In the genomic region with DNA sequence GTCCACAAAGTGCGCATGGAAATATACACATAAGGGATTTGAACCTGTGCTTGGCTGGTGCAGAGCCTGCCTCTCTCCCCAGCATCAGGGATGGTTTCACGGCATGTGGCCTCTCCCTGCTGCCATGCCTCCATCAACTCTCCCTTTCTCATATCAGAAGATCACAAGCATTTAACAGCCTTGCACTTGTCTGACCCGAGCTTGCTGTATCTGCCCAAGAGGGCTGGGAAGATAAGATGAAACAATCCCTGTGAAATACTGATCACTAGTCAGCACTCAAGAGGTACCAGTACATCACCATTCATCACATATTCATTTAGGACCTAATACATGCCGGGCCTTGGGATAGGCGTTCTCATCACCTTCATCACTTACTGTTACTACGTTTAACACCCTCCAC, we compare ENCODE assay signal across 12 cellular contexts.
DNase-seq lines count a peak whose midpoint lies in the region; ATAC-seq and TF ChIP-seq lines count a peak whose summit lies in the region.
"Had no signal": no experiment of that assay in that cellular context is flagged by ENCODE, and none has a peak within 500 bp of the region (broad histone marks: within the 10 kb centered on the region; RNA-seq: fewer than 3 reads in every experiment).

No MANE protein-coding gene starts in this region.

- peaks cover 90% of the 10 kb centered on the region for H3K79me2 ChIP-seq in Loucy (ENCODE audit: insufficient read depth, low read length)

- no peaks in the 10 kb centered on the region for H4K20me1 ChIP-seq in Loucy (ENCODE audit: insufficient read depth, low read length, poor library complexity, severe bottlenecking)

- no peak overlapping the region for H2AFZ ChIP-seq in Loucy (ENCODE audit: low read length)

- in situ Hi-C loops in gastrocnemius medialis (cut with MboI; ENCODE audit: low sequenced_read_pairs in 4 of 4), result no loop called here

- no peaks in the 10 kb centered on the region for H3K9me3 ChIP-seq in Loucy (ENCODE audit: insufficient read depth, low read depth, low read length)
- H3K9me3 ChIP-seq in gastrocnemius medialis, result no peaks in the 10 kb centered on the region
- no peaks in the 10 kb centered on the region for H3K9me3 ChIP-seq in A673 (ENCODE audit: low read depth, low read length, poor library complexity, severe bottlenecking)
- H3K9me3 ChIP-seq: Caco-2 had no signal

- H3K27ac ChIP-seq in gastrocnemius medialis (no peak overlapping the region), A673 (ENCODE audit: low read depth, low read length, poor library complexity, severe bottlenecking) (no peak overlapping the region)
- H3K27ac ChIP-seq: C4-2B had no signal

- H3K27me3 ChIP-seq in Loucy (ENCODE audit: insufficient read depth, low read length, poor library complexity, severe bottlenecking), result no peaks in the 10 kb centered on the region
- H3K27me3 ChIP-seq in gastrocnemius medialis, result no peaks in the 10 kb centered on the region
- no peaks in the 10 kb centered on the region for H3K27me3 ChIP-seq in A673 (replicated peaks; ENCODE audit: insufficient read depth, low read depth, low read length, poor library complexity)

- no peak overlapping the region for H3K4me3 ChIP-seq in Loucy (ENCODE audit: low read length, poor library complexity, severe bottlenecking)
- H3K4me3 ChIP-seq in gastrocnemius medialis, result no peak overlapping the region
- no peak overlapping the region for H3K4me3 ChIP-seq in A673 (ENCODE audit: low read depth, low read length, poor library complexity, severe bottlenecking)

- H3K27ac Mint-ChIP-seq in activated T-cell treated with anti-CD3 and anti-CD28 coated beads, Interleukin-2, amount 50 U/mL, for 24 hours, result peak overlapping the region; percentile 9
- H3K27ac Mint-ChIP-seq in central memory CD8-positive, alpha-beta T cell (ENCODE audit: low read depth), result peak overlapping the region; percentile 69
- H3K27ac Mint-ChIP-seq: CD4-positive, alpha-beta T cell; H9 had no signal

- no peak for DNase-seq in activated T-cell treated with anti-CD3 and anti-CD28 coated beads, Interleukin-2, amount 50 U/mL, for 24 hours
- DNase-seq in activated T-cell treated with anti-CD3 and anti-CD28 coated beads, Interleukin-2, amount 50 U/mL, for 1 hour, result no peak
- DNase-seq in SK-N-DZ (ENCODE audit: low spot score) (peak; percentile 44), gastrocnemius medialis (no peak), A673 (ENCODE audit: low spot score) (no peak)
- no peak for DNase-seq in central memory CD8-positive, alpha-beta T cell (ENCODE audit: low spot score in 2 of 2)
- DNase-seq: AML-193; Caco-2; CD4-positive, alpha-beta T cell; H9 had no signal

- no peaks in the 10 kb centered on the region for H3K9me3 Mint-ChIP-seq in activated T-cell treated with anti-CD3 and anti-CD28 coated beads, Interleukin-2, amount 50 U/mL, for 24 hours
- no peaks in the 10 kb centered on the region for H3K9me3 Mint-ChIP-seq in central memory CD8-positive, alpha-beta T cell
- H3K9me3 Mint-ChIP-seq: CD4-positive, alpha-beta T cell; H9 had no signal

- POLR2A ChIA-PET in A673 (lab: Charles Lee; ENCODE audit: low non-redundant PET), result no interaction called here

- no peak for TF ChIP-seq POLR2A in gastrocnemius medialis (IDR thresholded peaks at IDR 0.05)

- no peaks in the 10 kb centered on the region for H3K9me2 ChIP-seq in Loucy (replicated peaks; ENCODE audit: low read depth, low read length)

- H3F3A ChIP-seq in Loucy (ENCODE audit: low read depth), result no peaks in the 10 kb centered on the region

- CTCF ChIA-PET in A673 (lab: Charles Lee), result no interaction called here

- H3K4me2 ChIP-seq in Loucy (ENCODE audit: low read depth, low read length, poor library complexity, severe bottlenecking), result peak overlapping the region; percentile 25

- TF ChIP-seq CTCF in Loucy (conservative IDR thresholded peaks at IDR 0.05; ENCODE audit: low read length) (no peak), gastrocnemius medialis (IDR thresholded peaks at IDR 0.05 in 4 of 5, conservative IDR thresholded peaks at IDR 0.05 in 1 of 5) (no peak), A673 (conservative IDR thresholded peaks at IDR 0.05; ENCODE audit: low read depth, low read length) (no peak)

- H3K4me1 ChIP-seq in Loucy (ENCODE audit: insufficient read depth, low read length, poor library complexity, severe bottlenecking) (peaks cover 25% of the 10 kb centered on the region), gastrocnemius medialis (no peaks in the 10 kb centered on the region), A673 (ENCODE audit: insufficient read depth, low read length, poor library complexity, severe bottlenecking) (no peaks in the 10 kb centered on the region)

- H3K27me3 Mint-ChIP-seq in activated T-cell treated with anti-CD3 and anti-CD28 coated beads, Interleukin-2, amount 50 U/mL, for 24 hours, result no peaks in the 10 kb centered on the region
- no peaks in the 10 kb centered on the region for H3K27me3 Mint-ChIP-seq in central memory CD8-positive, alpha-beta T cell
- H3K27me3 Mint-ChIP-seq: CD4-positive, alpha-beta T cell had no signal

- no peaks in the 10 kb centered on the region for H3K36me3 ChIP-seq in Loucy (ENCODE audit: insufficient read depth, low read length)
- H3K36me3 ChIP-seq in gastrocnemius medialis, result no peaks in the 10 kb centered on the region
- no peaks in the 10 kb centered on the region for H3K36me3 ChIP-seq in A673 (ENCODE audit: insufficient read depth, low read length, poor library complexity, severe bottlenecking)

- intact Hi-C loops in gastrocnemius medialis (cut with DNase I; ENCODE audit: low total_unique reads) (no loop called here), A673 (cut with micrococcal nuclease; ENCODE audit: unreplicated experiment) (no loop called here)

- no TSS peak for BruUV-seq in A673 (replicated peaks; lab: Mats Ljungman, UMichigan)

- H3K9ac ChIP-seq in Loucy (ENCODE audit: low read depth, low read length, poor library complexity, severe bottlenecking), result no peak overlapping the region

- peaks cover 76% of the 10 kb centered on the region for H3K4me1 Mint-ChIP-seq in activated T-cell treated with anti-CD3 and anti-CD28 coated beads, Interleukin-2, amount 50 U/mL, for 24 hours (ENCODE audit: low read depth)
- peaks cover 63% of the 10 kb centered on the region for H3K4me1 Mint-ChIP-seq in central memory CD8-positive, alpha-beta T cell
- H3K4me1 Mint-ChIP-seq: H9 had no signal

- no peak overlapping the region for H3K4me3 Mint-ChIP-seq in activated T-cell treated with anti-CD3 and anti-CD28 coated beads, Interleukin-2, amount 50 U/mL, for 24 hours
- no peak overlapping the region for H3K4me3 Mint-ChIP-seq in central memory CD8-positive, alpha-beta T cell
- H3K4me3 Mint-ChIP-seq: CD4-positive, alpha-beta T cell; H9 had no signal

- ATAC-seq in central memory CD8-positive, alpha-beta T cell (replicated peaks; ENCODE audit: extremely low read depth, poor library complexity, severe bottlenecking), result no peak
- ATAC-seq in gastrocnemius medialis, result no peak

- peaks cover 15% of the 10 kb centered on the region for H3K36me3 Mint-ChIP-seq in activated T-cell treated with anti-CD3 and anti-CD28 coated beads, Interleukin-2, amount 50 U/mL, for 24 hours (ENCODE audit: low read depth)
- H3K36me3 Mint-ChIP-seq in central memory CD8-positive, alpha-beta T cell (ENCODE audit: insufficient read depth), result peaks cover 3% of the 10 kb centered on the region
